14 cellular contexts compared by ENCODE assay signal in the genomic region with DNA sequence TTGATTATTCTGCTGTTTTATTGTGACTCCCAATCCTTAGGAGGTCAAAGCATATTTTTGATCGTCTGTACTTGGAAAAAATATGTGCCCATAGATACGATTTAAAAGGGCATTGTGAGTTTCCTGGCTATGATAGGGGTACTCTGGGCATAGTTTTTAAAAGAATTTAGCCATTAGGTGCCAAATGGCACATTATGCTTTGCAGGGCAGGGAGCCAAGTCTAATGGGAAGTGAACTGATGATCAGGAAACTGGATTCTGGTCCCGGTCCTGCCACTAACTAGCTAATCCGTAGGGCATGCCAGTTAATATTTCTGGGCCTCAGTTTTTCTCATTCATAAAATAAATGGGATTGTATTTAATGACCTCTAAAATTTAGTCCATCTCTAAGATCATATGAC.
DNase-seq lines count a peak whose midpoint lies in the region; ATAC-seq and TF ChIP-seq lines count a peak whose summit lies in the region.
"Had no signal": no experiment of that assay in that cellular context is flagged by ENCODE, and none has a peak within 500 bp of the region (broad histone marks: within the 10 kb centered on the region; RNA-seq: fewer than 3 reads in every experiment).

No MANE protein-coding gene starts in this region.

- H2BK15ac ChIP-seq in mesenchymal stem cell (ENCODE audit: low read depth, poor library complexity, severe bottlenecking) = peak overlapping the region; percentile 57

- WGBS in mesenchymal stem cell = 90% methylated on average over 2 of the region's 4 CpGs
- WGBS in transverse colon (ENCODE audit: low coverage in 1 of 2), 2 donors = 72 to 76% methylated on average over 3 to 4 of the region's 4 CpGs

- TF ChIP-seq POLR2A in transverse colon (IDR thresholded peaks at IDR 0.05) = no peak

- H4K20me1 ChIP-seq in PC-3 (ENCODE audit: low read length) = peaks cover 10% of the 10 kb centered on the region; the same call in 1 of the 2 replicates

- H3K14ac ChIP-seq in mesenchymal stem cell (ENCODE audit: low read length in 2 of 2) = no peak overlapping the region

- DNase-seq in PC-3 (peak; percentile 20), choroid plexus epithelial cell (ENCODE audit: low read depth) (peak; percentile 50), mesenchymal stem cell (no peak), transverse colon (no peak), SHP77 treated with DMSO at 0.1 percent for 48 hours (lab: John Stamatoyannopoulos, UW) (no peak), COR-L47 (lab: John Stamatoyannopoulos, UW) (no peak)
- DNase-seq in effector CD8-positive, alpha-beta T cell (lab: John Stamatoyannopoulos, UW) = no peak
- DNase-seq: activated CD4-positive, alpha-beta T cell treated with anti-CD3 and anti-CD28 coated beads, Interleukin-2, amount 10 ng/mL, durations not matched to agents 24 days and 14 days; H9; NCI-H1105; NCI-H748 treated with DMSO at 0.1 percent for 48 hours; stimulated activated naive CD8-positive, alpha-beta T cell treated with anti-CD3 and anti-CD28 coated beads, Interleukin-15, amount 100 ng/mL, for 72 hours had no signal

- H3K9me3 ChIP-seq in PC-3 (ENCODE audit: low read length) = no peaks in the 10 kb centered on the region
- H3K9me3 ChIP-seq in mesenchymal stem cell (ENCODE audit: control insufficient read depth, low read length) = no peaks in the 10 kb centered on the region
- no peaks in the 10 kb centered on the region for H3K9me3 ChIP-seq in transverse colon

- no TSS peak for BruUV-seq in PC-3 (replicated peaks; lab: Mats Ljungman, UMichigan)

- TF ChIP-seq EP300 in transverse colon (IDR thresholded peaks at IDR 0.05; ENCODE audit: low read depth) = no peak

- H3K4me3 ChIP-seq in PC-3 (ENCODE audit: low read length) (peak overlapping the region; percentile 75), choroid plexus epithelial cell (ENCODE audit: low read depth, low read length) (peak overlapping the region; percentile 70), mesenchymal stem cell (ENCODE audit: insufficient read depth in 1 of 2, low read depth in 1 of 2, low read length in 2 of 2) (peak overlapping the region in 1 of 2 experiments; percentile 82), transverse colon (peak overlapping the region in 2 of 4 donors; percentile 28 to 32)

- no peaks in the 10 kb centered on the region for H3K27me3 ChIP-seq in PC-3 (ENCODE audit: low read length)
- no peaks in the 10 kb centered on the region for H3K27me3 ChIP-seq in mesenchymal stem cell (ENCODE audit: control insufficient read depth in 1 of 2, insufficient read depth in 1 of 2, low read length in 2 of 2)
- no peaks in the 10 kb centered on the region for H3K27me3 ChIP-seq in transverse colon

- H3K23ac ChIP-seq in mesenchymal stem cell (ENCODE audit: low read length in 2 of 2) = no peak overlapping the region

- no peak overlapping the region for H2BK12ac ChIP-seq in mesenchymal stem cell (ENCODE audit: low read length in 2 of 2)

- peaks cover 45% of the 10 kb centered on the region for H3K4me1 ChIP-seq in PC-3 (ENCODE audit: insufficient read depth, low read length)
- peaks cover 6% of the 10 kb centered on the region for H3K4me1 ChIP-seq in mesenchymal stem cell (ENCODE audit: control insufficient read depth, insufficient read depth, low read depth, low read length)
- peaks cover 0 to 11% (median 7%) of the 10 kb centered on the region in 4 donors for H3K4me1 ChIP-seq in transverse colon
- H3K4me1 ChIP-seq: parathyroid adenoma had no signal

- no peak overlapping the region for H3K18ac ChIP-seq in mesenchymal stem cell (ENCODE audit: low read depth in 1 of 2, low read length in 2 of 2)

- peak overlapping the region; percentile 86 for H3K9ac ChIP-seq in PC-3 (ENCODE audit: low read length)
- H3K9ac ChIP-seq in mesenchymal stem cell (ENCODE audit: low read length) = peak overlapping the region; percentile 87
- H3K9ac ChIP-seq: parathyroid adenoma had no signal

- H3K9me2 ChIP-seq in PC-3 (replicated peaks; ENCODE audit: low read length) = no peaks in the 10 kb centered on the region

- no peak overlapping the region for H4K8ac ChIP-seq in mesenchymal stem cell (ENCODE audit: low read length)

- POLR2A ChIA-PET in PC-3 (lab: Charles Lee; ENCODE audit: unreplicated experiment) = no interaction called here

- ATAC-seq in PC-3 = no peak
- ATAC-seq: left lobe of liver; stimulated activated naive CD8-positive, alpha-beta T cell treated with anti-CD3 and anti-CD28 coated beads, Interleukin-15, amount 100 ng/mL, for 72 hours had no signal

- peaks cover 47% of the 10 kb centered on the region for H3K79me2 ChIP-seq in PC-3 (ENCODE audit: low read length)
- H3K79me2 ChIP-seq: parathyroid adenoma had no signal

- in situ Hi-C loops in transverse colon (cut with MboI; ENCODE audit: low pct_ligation_motif_present in 1 of 4, low pct_unique_long_range_greater_than_20kb in 1 of 4, low sequenced_read_pairs in 3 of 4) = no loop called here

- no peak overlapping the region for H4K91ac ChIP-seq in mesenchymal stem cell (ENCODE audit: low read length)

- no peak overlapping the region for H2BK5ac ChIP-seq in mesenchymal stem cell (ENCODE audit: low read depth, low read length, poor library complexity, severe bottlenecking)

- CTCF ChIA-PET in PC-3 (lab: Charles Lee) = no interaction called here

- H2AFZ ChIP-seq in PC-3 (ENCODE audit: low read length) (no peak overlapping the region), mesenchymal stem cell (ENCODE audit: low read depth, low read length) (no peak overlapping the region)
- H2AFZ ChIP-seq: parathyroid adenoma had no signal

- no peak overlapping the region for H2BK120ac ChIP-seq in mesenchymal stem cell (ENCODE audit: low read depth, low read length)

- H2AK5ac ChIP-seq in mesenchymal stem cell (ENCODE audit: low read length, severe bottlenecking) = no peak overlapping the region

- intact Hi-C loops in PC-3 (cut with micrococcal nuclease) (loop anchor here (5.0 kb wide), 1 partner anchor 84 kb away; no protein-coding TSS in a partner anchor), transverse colon (cut with DNase I; ENCODE audit: low total_unique reads) (no loop called here)

- TF ChIP-seq CTCF in PC-3 (conservative IDR thresholded peaks at IDR 0.05; ENCODE audit: low read depth, low read length) (no peak), choroid plexus epithelial cell (conservative IDR thresholded peaks at IDR 0.05; ENCODE audit: low read depth, low read length) (no peak), transverse colon (IDR thresholded peaks at IDR 0.05) (no peak)

- H3K27ac ChIP-seq in PC-3 (ENCODE audit: low read length) (peak overlapping the region; percentile 89), mesenchymal stem cell (ENCODE audit: low read length, poor library complexity, severe bottlenecking) (no peak overlapping the region), transverse colon (peak overlapping the region; percentile 68 to 87 (median 80))
- H3K27ac ChIP-seq: parathyroid adenoma had no signal

- H3K36me3 ChIP-seq in PC-3 (ENCODE audit: low read depth, low read length) = no peaks in the 10 kb centered on the region
- no peaks in the 10 kb centered on the region for H3K36me3 ChIP-seq in mesenchymal stem cell (ENCODE audit: control insufficient read depth in 1 of 2, insufficient read depth in 2 of 2, low read depth in 1 of 2, low read length in 2 of 2)
- no peaks in the 10 kb centered on the region for H3K36me3 ChIP-seq in transverse colon

- peak overlapping the region; percentile 92 for H3K4me2 ChIP-seq in PC-3 (ENCODE audit: low read length)
- H3K4me2 ChIP-seq in mesenchymal stem cell (ENCODE audit: low read length, poor library complexity, severe bottlenecking) = no peak overlapping the region

- no peak overlapping the region for H3K4ac ChIP-seq in mesenchymal stem cell (ENCODE audit: low read depth in 1 of 2, low read length in 2 of 2)

- no peaks in the 10 kb centered on the region for H3F3A ChIP-seq in PC-3 (ENCODE audit: low read length, unreplicated experiment)

- no peaks in the 10 kb centered on the region for H3K79me1 ChIP-seq in mesenchymal stem cell (replicated peaks; ENCODE audit: low read length, poor library complexity, severe bottlenecking)

Comparison
In these comparisons a context has a peak if more than half of its experiments do, and no peak if none do; other contexts are left out.
1. DNase-seq: peak in PC-3 (single experiment) and choroid plexus epithelial cell (single experiment); none in mesenchymal stem cell (single experiment), transverse colon (single experiment), SHP77 treated with DMSO at 0.1 percent for 48 hours (single experiment), effector CD8-positive, alpha-beta T cell (single experiment) and COR-L47 (single experiment).